Comparison of ENCODE assay signal across 8 cellular contexts in genomic region chr2:234495801-234496441, GRCh38. TPM values are rescaled to one million over a fixed set of nuclear protein-coding genes. Genes with fewer than 3 reads are reported as not detected.
DNase-seq lines count a peak whose midpoint lies in the region; ATAC-seq and TF ChIP-seq lines count a peak whose summit lies in the region.

No MANE protein-coding gene starts in this region.

- H3K4me3 ChIP-seq in epithelial cell of proximal tubule (ENCODE audit: low read depth, low read length) = peak overlapping the region; percentile 99

- H3K4me3 Mint-ChIP-seq in WTC11 = peak overlapping the region; percentile 85
- peak overlapping the region; percentile 98 for H3K4me3 Mint-ChIP-seq in nephron progenitor cell

- TF ChIP-seq CTCF in WTC11 (IDR thresholded peaks at IDR 0.05) = no peak
- TF ChIP-seq CTCF in epithelial cell of proximal tubule (conservative IDR thresholded peaks at IDR 0.05; ENCODE audit: low read depth, low read length) = no peak
- no peak for TF ChIP-seq CTCF in nephron progenitor cell (IDR thresholded peaks at IDR 0.05)
- no peak for TF ChIP-seq CTCF in GM10248 (IDR thresholded peaks at IDR 0.05; ENCODE audit: control extremely low read depth, extremely low read depth, low read depth, missing control alignments)

- POLR2A ChIA-PET in WTC11 (lab: Charles Lee) = interaction anchor here (0.8 to 1.1 kb wide), 2 partner anchors 48 to 583 kb away, joined by 3 to 4 read pairs; no protein-coding TSS in a partner anchor
- POLR2A ChIA-PET in GM10248 (lab: Yijun Ruan, JAX) = no interaction called here

- H3K27ac Mint-ChIP-seq in WTC11 (peak overlapping the region; percentile 12), nephron progenitor cell (peak overlapping the region; percentile 97)

- H3K36me3 Mint-ChIP-seq in WTC11 (no peaks in the 10 kb centered on the region), nephron progenitor cell (ENCODE audit: low read depth) (peaks cover 29% of the 10 kb centered on the region)

- H3K9me3 Mint-ChIP-seq in WTC11 (no peaks in the 10 kb centered on the region), nephron progenitor cell (no peaks in the 10 kb centered on the region)

- H3K4me1 Mint-ChIP-seq in WTC11 (peaks cover 35% of the 10 kb centered on the region), nephron progenitor cell (peaks cover 54% of the 10 kb centered on the region)

- H3K27me3 Mint-ChIP-seq in WTC11 (ENCODE audit: low read depth) = peaks cover 30% of the 10 kb centered on the region
- H3K27me3 Mint-ChIP-seq in nephron progenitor cell (ENCODE audit: low read depth, poor library complexity) = peaks cover 3% of the 10 kb centered on the region

- ATAC-seq in HG02588 (IDR thresholded peaks at IDR 0.05; ENCODE audit: unreplicated experiment) = peak; percentile 2
- no peak for ATAC-seq in WTC11
- no peak for ATAC-seq in HG02973 (IDR thresholded peaks at IDR 0.05; ENCODE audit: unreplicated experiment)

- DNase-seq in D341Med (ENCODE audit: low spot score) (peak; percentile 23), WTC11 (ENCODE audit: low spot score) (peak; percentile 27), epithelial cell of proximal tubule (ENCODE audit: low read depth) (no peak), nephron progenitor cell (peak; percentile 39), GM10248 (ENCODE audit: extremely low spot score) (no peak), GDM1 (lab: John Stamatoyannopoulos, UW) (no peak)

- CTCF ChIA-PET in WTC11 (lab: Charles Lee) = interaction anchor here (0.7 to 3.6 kb wide), 9 partner anchors 29 to 621 kb away, joined by 3 to 29 read pairs (median 3); partner anchors contain the start of gene SH3BP4
- CTCF ChIA-PET in GM10248 (lab: Yijun Ruan, JAX) = interaction anchor here (0.7 to 3.4 kb wide), 4 partner anchors 14 to 207 kb away, joined by 3 to 25 read pairs (median 4); no protein-coding TSS in a partner anchor

TF ChIP-seq in WTC11, 78 proteins besides CTCF, POLR2A, EP300 and RAD21:
- TF ChIP-seq JAZF1 (CRISPR knock-in tag; IDR thresholded peaks at IDR 0.05) (no peak), FOXK1 (CRISPR knock-in tag; IDR thresholded peaks at IDR 0.05) (peak; percentile 42; the same call in 1 of the 2 replicates), FOXP1 (CRISPR knock-in tag; IDR thresholded peaks at IDR 0.05; ENCODE audit: borderline replicate concordance) (peak; percentile 63; the same call in 1 of the 2 replicates), E2F5 (CRISPR knock-in tag; IDR thresholded peaks at IDR 0.05) (0 out of 2 replicates have a peak, but pooled peaks have one; percentile 50), MAX (CRISPR knock-in tag; IDR thresholded peaks at IDR 0.05) (peak; percentile 80), ZNF671 (CRISPR knock-in tag; IDR thresholded peaks at IDR 0.05) (no peak), CREM (CRISPR knock-in tag; IDR thresholded peaks at IDR 0.05) (0 out of 2 replicates have a peak, but pooled peaks have one; percentile 32), ZNF317 (CRISPR knock-in tag; IDR thresholded peaks at IDR 0.05; ENCODE audit: borderline replicate concordance, low read depth) (peak; percentile 12; the same call in 1 of the 2 replicates), FOXP4 (CRISPR knock-in tag; IDR thresholded peaks at IDR 0.05) (0 out of 2 replicates have a peak, but pooled peaks have one; percentile 54), USF2 (CRISPR knock-in tag; IDR thresholded peaks at IDR 0.05) (0 out of 2 replicates have a peak, but pooled peaks have one; percentile 13), NFATC4 (CRISPR knock-in tag; IDR thresholded peaks at IDR 0.05) (no peak), TP53 (CRISPR knock-in tag; IDR thresholded peaks at IDR 0.05) (peak; percentile 18; the same call in 1 of the 2 replicates), MYBL2 (CRISPR knock-in tag; IDR thresholded peaks at IDR 0.05) (0 out of 2 replicates have a peak, but pooled peaks have one; percentile 12)

RNA-seq across cellular contexts. Expression of gene ARL4C, which starts 1.0 kb away (rescaled TPM):
- total RNA-seq in WTC11 (2021) (9.3 to 10.6 TPM (median 10.4 TPM) in 3 replicates), epithelial cell of proximal tubule (123 and 153 TPM in 2 replicates)

Comparison
In these comparisons a context has a peak if more than half of its experiments do, and no peak if none do; other contexts are left out.
1. DNase-seq: peak in D341Med (single experiment), WTC11 (single experiment) and nephron progenitor cell (single experiment); none in epithelial cell of proximal tubule (single experiment), GM10248 (single experiment) and GDM1 (single experiment).
2. RNA of gene ARL4C, which starts 1.0 kb away (total RNA-seq): 123 to 153 TPM in epithelial cell of proximal tubule; 9.3 to 10.6 TPM in WTC11; every median in the first group is over 10 times any median in the second.